Comparison of ENCODE assay signal across 1 cellular context in genomic region chr4:110576696-110577095, GRCh38. TPM values are rescaled to one million over a fixed set of nuclear protein-coding genes. Genes with fewer than 3 reads are reported as not detected.
"Had no signal": no experiment of that assay in that cellular context is flagged by ENCODE, and none has a peak within 500 bp of the region (broad histone marks: within the 10 kb centered on the region; RNA-seq: fewer than 3 reads in every experiment).

No MANE protein-coding gene starts in this region.

RNA-seq across cellular contexts. Expression of gene PITX2, which starts 46.2 kb away (rescaled TPM):
- polyA plus RNA-seq: GM12878 had no signal
